11 cellular contexts compared by ENCODE assay signal in genomic region chr2:64063454-64063853, GRCh38. TPM values are rescaled to one million over a fixed set of nuclear protein-coding genes. Genes with fewer than 3 reads are reported as not detected.
DNase-seq lines count a peak whose midpoint lies in the region; ATAC-seq, FAIRE-seq and TF ChIP-seq lines count a peak whose summit lies in the region.
"Had no signal": no experiment of that assay in that cellular context is flagged by ENCODE, and none has a peak within 500 bp of the region (broad histone marks: within the 10 kb centered on the region; RNA-seq: fewer than 3 reads in every experiment).

No MANE protein-coding gene starts in this region.

- no peak for TF ChIP-seq RAD21 in H1 (IDR thresholded peaks at IDR 0.05 in 1 of 2, conservative IDR thresholded peaks at IDR 0.05 in 1 of 2; ENCODE audit: low read depth in 2 of 2, low read length in 2 of 2)

- H3K56ac ChIP-seq in H1 (replicated peaks; ENCODE audit: insufficient read length, low read depth, low read length): no peak overlapping the region

- TF ChIP-seq POLR2A in H1 (IDR thresholded peaks at IDR 0.05; ENCODE audit: control extremely low read depth in 1 of 2, low read depth in 2 of 2, low read length in 2 of 2): no peak

- H2BK15ac ChIP-seq in H1 (ENCODE audit: low read length): no peak overlapping the region

- no peak for ATAC-seq in HG03039 (IDR thresholded peaks at IDR 0.05; ENCODE audit: unreplicated experiment)

- no peaks in the 10 kb centered on the region for H3K79me1 ChIP-seq in H1 (ENCODE audit: low read depth, low read length)

- DNase-seq in DMS53 (lab: John Stamatoyannopoulos, UW) (peak; percentile 80), NCI-H774 (lab: John Stamatoyannopoulos, UW) (peak; percentile 52), H1 (ENCODE audit: low read depth in 1 of 2, low spot score in 2 of 2) (no peak), osteoblast (ENCODE audit: insufficient read length, low spot score, missing footprints) (no peak), NCI-H1048 (lab: John Stamatoyannopoulos, UW) (no peak)
- no peak for DNase-seq in stimulated activated CD4-positive, alpha-beta T cell treated with anti-CD3 and anti-CD28 coated beads, Interleukin-15, amount 100 ng/mL, for 24 hours
- DNase-seq in activated naive CD4-positive, alpha-beta T cell treated with Interleukin-2 at 50 U/mL for 16 hours: no peak
- DNase-seq: activated CD4-positive, CD25-positive, alpha-beta regulatory T cell treated with anti-CD3 and anti-CD28 coated beads, Interleukin-2, amount 50 U/mL, for 72 hours; activated effector memory CD4-positive, alpha-beta T cell treated with anti-CD3 and anti-CD28 coated beads, Interleukin-2, amount 50 U/mL, for 16 hours; NCI-H187 treated with DMSO at 0.1 percent for 48 hours had no signal

- H2AFZ ChIP-seq in H1 (ENCODE audit: low read length) (0 out of 2 replicates have a peak overlapping the region, but pooled peaks have one; percentile 31), osteoblast (ENCODE audit: low read length) (no peak overlapping the region)

- H2BK12ac ChIP-seq in H1 (ENCODE audit: low read depth, low read length): peak overlapping the region; percentile 92; the same call in 1 of the 2 replicates

- no peak overlapping the region for H4K91ac ChIP-seq in H1 (replicated peaks; ENCODE audit: insufficient read length, low read length)

- H3K36me3 ChIP-seq in H1 (ENCODE audit: control insufficient read depth in 2 of 4, insufficient read depth in 4 of 4, low read length in 3 of 4) (no peaks in the 10 kb centered on the region), osteoblast (ENCODE audit: insufficient read depth, low read length) (no peaks in the 10 kb centered on the region)

- H2BK120ac ChIP-seq in H1 (replicated peaks; ENCODE audit: low read depth, low read length): no peak overlapping the region

- H3K9ac ChIP-seq in H1 (replicated peaks in 1 of 4; ENCODE audit: extremely low read depth in 1 of 4, low read depth in 3 of 4, low read length in 3 of 4): no peak overlapping the region

- FAIRE-seq in H1 (lab: Jason Lieb, UNC): no peak

- no peak for TF ChIP-seq EP300 in H1 (IDR thresholded peaks at IDR 0.05; ENCODE audit: borderline replicate concordance in 1 of 2, low read depth in 2 of 2, low read length in 2 of 2)

- 93% methylated on average over 3 of the region's 3 CpGs; no CpG with 5 or more reads in 1 of the 2 experiments for WGBS in H1 (ENCODE audit: extremely low coverage in 1 of 2, insufficient coverage in 1 of 2, insufficient read length in 1 of 2, insufficient replicate concordance in 2 of 2, low coverage in 1 of 2, low lambda C conversion rate in 2 of 2, missing lambda C conversion rate in 1 of 2), 2 experiments

- H3K23me2 ChIP-seq in H1 (ENCODE audit: low read depth, low read length): no peaks in the 10 kb centered on the region

- H3K27me3 ChIP-seq in H1 (replicated peaks in 1 of 4; ENCODE audit: control insufficient read depth in 3 of 4, extremely low read depth in 1 of 4, insufficient read depth in 3 of 4, low read length in 3 of 4): no peaks in the 10 kb centered on the region
- H3K27me3 ChIP-seq in osteoblast (ENCODE audit: insufficient read depth, low read length): no peaks in the 10 kb centered on the region

- no peak overlapping the region for H4K8ac ChIP-seq in H1 (ENCODE audit: extremely low read depth, insufficient read depth, low read length)

- H4K5ac ChIP-seq in H1 (ENCODE audit: insufficient read length, low read depth, low read length): no peak overlapping the region

- POLR2A ChIA-PET in H1 (lab: Charles Lee; ENCODE audit: partially characterized antibody): interaction anchor here (1.1 to 1.4 kb wide), 2 partner anchors 16 to 213 kb away, joined by 3 read pairs; no protein-coding TSS in a partner anchor

- CTCF ChIA-PET in H1 (lab: Charles Lee; ENCODE audit: partially characterized antibody): interaction anchor here (0.9 to 1.8 kb wide), 4 partner anchors 12 to 41 kb away, joined by 3 to 7 read pairs (median 4); no protein-coding TSS in a partner anchor

- H2BK5ac ChIP-seq in H1 (ENCODE audit: low read depth, low read length): no peak overlapping the region

- H3K4me1 ChIP-seq in H1 (replicated peaks in 1 of 4; ENCODE audit: control insufficient read depth in 3 of 4, insufficient read depth in 4 of 4, low read length in 3 of 4) (peaks cover 3 to 10% (median 6%) of the 10 kb centered on the region in 4 experiments; a peak in 5 of 7 replicates), osteoblast (ENCODE audit: insufficient read depth, low read length) (peaks cover 19% of the 10 kb centered on the region)

- 0 out of 2 replicates have a peak overlapping the region, but pooled peaks have one; percentile 36 for H2BK20ac ChIP-seq in H1 (ENCODE audit: low read length)

- H3K9me3 ChIP-seq in H1 (ENCODE audit: insufficient read depth in 2 of 2, low read depth in 1 of 2, low read length in 1 of 2) (no peaks in the 10 kb centered on the region), osteoblast (ENCODE audit: low read depth, low read length) (no peaks in the 10 kb centered on the region)

- no peak overlapping the region for H3K4me3 ChIP-seq in H1 (ENCODE audit: extremely low read depth in 1 of 4, insufficient read depth in 2 of 4, low read depth in 3 of 4, low read length in 4 of 4)
- no peak overlapping the region for H3K4me3 ChIP-seq in osteoblast (ENCODE audit: insufficient read depth, low read length)

- H3K79me2 ChIP-seq in H1 (ENCODE audit: control insufficient read depth in 1 of 2, insufficient read depth in 2 of 2, low read length in 2 of 2) (no peaks in the 10 kb centered on the region), osteoblast (ENCODE audit: insufficient read depth, low read length) (no peaks in the 10 kb centered on the region)

- no peak overlapping the region for H3K27ac ChIP-seq in H1 (ENCODE audit: low read depth, low read length)
- H3K27ac ChIP-seq in osteoblast (ENCODE audit: low read depth, low read length): peak overlapping the region; percentile 92

- no peak overlapping the region for H3K18ac ChIP-seq in H1 (ENCODE audit: extremely low read depth, low read length)

- H3K4ac ChIP-seq in H1 (replicated peaks; ENCODE audit: insufficient read length, low read depth, low read length): no peak overlapping the region

- H3K14ac ChIP-seq in H1 (ENCODE audit: insufficient read length): no peak overlapping the region

- TF ChIP-seq CTCF in H1 (IDR thresholded peaks at IDR 0.05; ENCODE audit: control extremely low read depth in 1 of 3, insufficient read depth in 1 of 3, low read depth in 1 of 3, low read length in 3 of 3) (no peak), osteoblast (IDR thresholded peaks at IDR 0.05; ENCODE audit: extremely low read depth, low read depth, low read length) (no peak)

- no peak overlapping the region for H2AK5ac ChIP-seq in H1 (ENCODE audit: low read depth, low read length)

- no peak overlapping the region for H3K23ac ChIP-seq in H1 (ENCODE audit: insufficient read length)

- H3K4me2 ChIP-seq in H1 (ENCODE audit: insufficient read depth in 1 of 2, low read depth in 2 of 2, low read length in 2 of 2) (no peak overlapping the region), osteoblast (ENCODE audit: insufficient read depth, low read length) (no peak overlapping the region)

- H4K20me1 ChIP-seq in H1 (replicated peaks in 1 of 2; ENCODE audit: control insufficient read depth in 1 of 2, insufficient read depth in 2 of 2, low read length in 2 of 2) (no peaks in the 10 kb centered on the region), osteoblast (ENCODE audit: insufficient read depth, low read length) (no peaks in the 10 kb centered on the region)

TF ChIP-seq in H1, 55 proteins besides CTCF, POLR2A, EP300 and RAD21 (continues in another document):
- TF ChIP-seq CTBP2 (IDR thresholded peaks at IDR 0.05; ENCODE audit: borderline replicate concordance, insufficient read depth, insufficient read length, low read length) (no peak), SIN3A (conservative IDR thresholded peaks at IDR 0.05 in 1 of 2, IDR thresholded peaks at IDR 0.05 in 1 of 2; ENCODE audit: low read depth in 1 of 2, low read length in 2 of 2) (no peak), MAFK (IDR thresholded peaks at IDR 0.05; ENCODE audit: low read depth, low read length) (no peak), JUND (IDR thresholded peaks at IDR 0.05; ENCODE audit: low read length) (no peak), PHF8 (conservative IDR thresholded peaks at IDR 0.05; ENCODE audit: low read depth, low read length) (no peak), NANOG (IDR thresholded peaks at IDR 0.05; ENCODE audit: insufficient read depth, low read depth, low read length, poor library complexity, severe bottlenecking) (no peak), TBP (IDR thresholded peaks at IDR 0.05; ENCODE audit: low read depth, low read length) (no peak), RBBP5 (IDR thresholded peaks at IDR 0.05; ENCODE audit: borderline replicate concordance, low read depth, low read length) (no peak), RXRA (IDR thresholded peaks at IDR 0.05; ENCODE audit: insufficient read depth, low read depth, low read length) (no peak), SP1 (IDR thresholded peaks at IDR 0.05; ENCODE audit: low read depth, low read length) (no peak), ZNF274 (IDR thresholded peaks at IDR 0.05; ENCODE audit: borderline replicate concordance, extremely low read depth, low read length) (no peak), SIRT6 (IDR thresholded peaks at IDR 0.05; ENCODE audit: low read length) (no peak), SUZ12 (IDR thresholded peaks at IDR 0.05; ENCODE audit: low read length) (no peak), CBX5 (IDR thresholded peaks at IDR 0.05; ENCODE audit: low read depth, low read length) (no peak), POU5F1 (IDR thresholded peaks at IDR 0.05; ENCODE audit: low read depth, low read length) (no peak), TEAD4 (IDR thresholded peaks at IDR 0.05; ENCODE audit: low read depth, low read length) (no peak), MAX (IDR thresholded peaks at IDR 0.05) (no peak), HDAC2 (IDR thresholded peaks at IDR 0.05; ENCODE audit: borderline replicate concordance in 1 of 2, low read depth in 2 of 2, low read length in 2 of 2) (no peak), CHD2 (IDR thresholded peaks at IDR 0.05; ENCODE audit: low read length) (no peak)

RNA-seq across cellular contexts. Expression of gene VPS54, which starts 44.2 kb away (rescaled TPM):
- total RNA-seq in H1 (2021; fragmentation: NEBNext Ultra II Directional; extraction: Animal tissue kit (Norgen Biotek cat#: 25700)): 13.2 and 14.3 TPM in 2 replicates
- 2.4 and 3.6 TPM in 2 replicates for polyA plus RNA-seq in H1 (2011; rRNA removed)
- 5.4 TPM for polyA plus RNA-seq in H1 (2011; cell fraction: cytosol; rRNA removed)
- polyA plus RNA-seq in H1 (2011; cell fraction: nucleus; rRNA removed): 3.4 TPM
- 6.2 to 10.7 TPM (median 8.0 TPM) in 4 replicates for polyA plus RNA-seq in H1 (2012, experiment 1 of 2)
- 0.46 TPM for polyA plus RNA-seq in H1 (2012, experiment 2 of 2)
- 5.9 TPM for polyA plus RNA-seq in H1 (2013, experiment 1 of 2)
- polyA plus RNA-seq in H1 (2013, experiment 2 of 2): 6.5 TPM
- polyA minus RNA-seq in H1 (2011; rRNA and poly(A)+ RNA removed): 9.5 and 14.8 TPM in 2 replicates
- 5.2 TPM for polyA minus RNA-seq in H1 (2011; cell fraction: cytosol; rRNA and poly(A)+ RNA removed)
- polyA minus RNA-seq in H1 (2011; cell fraction: nucleus; rRNA and poly(A)+ RNA removed): 16.7 TPM
- total RNA-seq in osteoblast: 18.8 and 20.6 TPM in 2 replicates

Comparison
In these comparisons a context has a peak if more than half of its experiments do, and no peak if none do; other contexts are left out.
1. DNase-seq: peak in DMS53 (single experiment) and NCI-H774 (single experiment); none in H1 (0 of 2), osteoblast (single experiment), NCI-H1048 (single experiment), stimulated activated CD4-positive, alpha-beta T cell treated with anti-CD3 and anti-CD28 coated beads, Interleukin-15, amount 100 ng/mL, for 24 hours (single experiment) and activated naive CD4-positive, alpha-beta T cell treated with Interleukin-2 at 50 U/mL for 16 hours (single experiment).